24 cellular contexts compared by ENCODE assay signal in genomic region chr10:14451341-14451740, GRCh38.
DNase-seq lines count a peak whose midpoint lies in the region; ATAC-seq and TF ChIP-seq lines count a peak whose summit lies in the region.
"Had no signal": no experiment of that assay in that cellular context is flagged by ENCODE, and none has a peak within 500 bp of the region (broad histone marks: within the 10 kb centered on the region; RNA-seq: fewer than 3 reads in every experiment).

No MANE protein-coding gene starts in this region.

- peaks cover 1 to 4% (median 3%) of the 10 kb centered on the region in 3 donors for H3K27me3 Mint-ChIP-seq in immature natural killer cell (ENCODE audit: low read depth in 3 of 3)
- H3K27me3 Mint-ChIP-seq: CD4-positive, alpha-beta T cell had no signal

- no peak for TF ChIP-seq EP300 in esophagus muscularis mucosa (IDR thresholded peaks at IDR 0.05)

- no peaks in the 10 kb centered on the region for H3K9me3 ChIP-seq in esophagus muscularis mucosa
- H3K9me3 ChIP-seq: A549, HAP-1 had no signal

- H3K4me3 ChIP-seq in esophagus muscularis mucosa, result no peak overlapping the region
- H3K4me3 ChIP-seq: A549; BLaER1 treated with 17β-estradiol and CSF1 and Interleukin-3, amounts not matched to agents 10 nM and 100 nM; GM12878; HAP-1 had no signal

- H3K27ac ChIP-seq in esophagus muscularis mucosa (replicated peaks in 1 of 4), result no peak overlapping the region
- H3K27ac ChIP-seq: A549; BLaER1 treated with 17β-estradiol and CSF1 and Interleukin-3, amounts not matched to agents 10 nM and 100 nM had no signal

- no peaks in the 10 kb centered on the region for H3K27me3 ChIP-seq in esophagus muscularis mucosa
- H3K27me3 ChIP-seq: BE2C; BLaER1 treated with 17β-estradiol and CSF1 and Interleukin-3, amounts not matched to agents 10 nM and 100 nM had no signal

- DNase-seq in M059J (ENCODE audit: low read depth) (peak; percentile 27), amniotic epithelial cell (ENCODE audit: low read depth) (peak; percentile 40), esophagus muscularis mucosa (ENCODE audit: extremely low spot score) (peak; percentile 24), cardiac septum (ENCODE audit: low spot score) (no peak), cerebellar nuclear complex (lab: John Stamatoyannopoulos, UW) (no peak), immature natural killer cell (no peak)
- DNase-seq: 8988T; ACHN; AML-193; BE2C; CD4-positive, alpha-beta T cell; CD8-positive, alpha-beta memory T cell; DMS 273 treated with DMSO at 0.1 percent for 48 hours; DMS79; EL; GDM1; GOT3; HFFc6 had no signal

- H3K9me3 Mint-ChIP-seq in immature natural killer cell, result no peaks in the 10 kb centered on the region
- H3K9me3 Mint-ChIP-seq: CD4-positive, alpha-beta T cell; CD8-positive, alpha-beta memory T cell; HFFc6 had no signal

- H3K4me1 ChIP-seq in esophagus muscularis mucosa, result peaks cover 5 to 40% (median 29%) of the 10 kb centered on the region in 4 donors
- H3K4me1 ChIP-seq: A549, BE2C, HAP-1 had no signal

- no peaks in the 10 kb centered on the region for H3K36me3 ChIP-seq in esophagus muscularis mucosa
- H3K36me3 ChIP-seq: BE2C; BLaER1 treated with 17β-estradiol and CSF1 and Interleukin-3, amounts not matched to agents 10 nM and 100 nM; HAP-1 had no signal

- no peaks in the 10 kb centered on the region for H3K4me1 Mint-ChIP-seq in immature natural killer cell
- H3K4me1 Mint-ChIP-seq: CD14-positive monocyte; CD8-positive, alpha-beta memory T cell had no signal

- WGBS in esophagus muscularis mucosa, result 90% methylated on average over 6 of the region's 6 CpGs

- TF ChIP-seq CTCF in esophagus muscularis mucosa (IDR thresholded peaks at IDR 0.05), result no peak

- TF ChIP-seq POLR2A in esophagus muscularis mucosa (IDR thresholded peaks at IDR 0.05; ENCODE audit: low read depth), result no peak

- ATAC-seq in GM21737 (IDR thresholded peaks at IDR 0.05; ENCODE audit: unreplicated experiment), result no peak
- ATAC-seq: A549, GM12878 had no signal

- no peaks in the 10 kb centered on the region for H3K36me3 Mint-ChIP-seq in immature natural killer cell
- H3K36me3 Mint-ChIP-seq: CD14-positive monocyte had no signal

- H3K27ac Mint-ChIP-seq in immature natural killer cell, result no peak overlapping the region
- H3K27ac Mint-ChIP-seq: CD14-positive monocyte; CD4-positive, alpha-beta T cell; CD8-positive, alpha-beta memory T cell; HFFc6 had no signal

- intact Hi-C loops in esophagus muscularis mucosa (cut with DNase I) (no loop called here), cardiac septum (cut with DNase I) (loop anchor here (2.0 kb wide), 1 partner anchor 55 kb away; no protein-coding TSS in a partner anchor)

- H3K4me3 Mint-ChIP-seq in immature natural killer cell, result no peak overlapping the region
- H3K4me3 Mint-ChIP-seq: CD14-positive monocyte; CD4-positive, alpha-beta T cell; CD8-positive, alpha-beta memory T cell; HFFc6 had no signal

Comparison
In these comparisons a context has a peak if more than half of its experiments do, and no peak if none do; other contexts are left out.
1. DNase-seq: peak in M059J (single experiment), amniotic epithelial cell (single experiment) and esophagus muscularis mucosa (single experiment); none in cardiac septum (single experiment), cerebellar nuclear complex (0 of 2) and immature natural killer cell (0 of 3).